ENCODE assay signal across 8 cellular contexts in the genomic region with DNA sequence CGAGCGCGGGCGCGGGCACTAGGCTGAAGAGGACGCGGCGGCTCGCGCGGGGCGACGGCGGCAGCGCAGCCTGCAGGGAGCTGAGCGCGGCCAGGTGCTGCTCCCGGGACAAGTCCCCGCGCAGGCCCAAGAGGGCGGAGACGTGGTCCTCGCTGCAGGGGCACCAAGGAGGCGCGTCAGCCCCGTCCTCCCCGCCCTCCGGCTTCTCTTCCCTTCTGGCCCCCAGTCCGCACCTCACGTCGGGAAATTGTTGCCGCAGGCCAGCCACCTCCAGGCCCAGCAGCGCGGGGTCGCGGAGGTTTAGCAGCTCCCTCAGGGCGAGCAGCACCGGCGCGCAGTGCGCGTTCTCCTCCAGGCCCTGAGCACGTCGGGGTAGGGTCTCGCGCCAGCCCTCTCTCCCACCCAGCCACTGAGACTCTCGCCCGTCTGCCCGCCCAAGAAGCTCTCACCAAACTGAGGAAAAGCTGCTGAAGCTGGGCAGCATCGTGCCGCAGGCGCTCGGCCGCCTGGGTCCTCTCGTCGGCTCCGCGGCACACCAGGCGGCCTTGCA. TPM values are rescaled to one million over a fixed set of nuclear protein-coding genes. Genes with fewer than 3 reads are reported as not detected.
A peak's percentile ranks its signal among the peaks of the same experiment; 100 is the strongest.
DNase-seq lines count a peak whose midpoint lies in the region; ATAC-seq and TF ChIP-seq lines count a peak whose summit lies in the region.

No MANE protein-coding gene starts in this region.

- peak overlapping the region; percentile 87 for H2AFZ ChIP-seq in SU-DHL-6 (ENCODE audit: low read depth, low read length, severe bottlenecking)

- no peaks in the 10 kb centered on the region for H4K20me1 ChIP-seq in SU-DHL-6 (ENCODE audit: low read depth, low read length)

- H3K9me3 ChIP-seq in AG04450 (ENCODE audit: control insufficient read depth, insufficient read depth, low read length) (no peaks in the 10 kb centered on the region; the same call in 1 of the 2 replicates), SU-DHL-6 (ENCODE audit: insufficient read depth, low read length) (no peaks in the 10 kb centered on the region), sigmoid colon (no peaks in the 10 kb centered on the region)

- intact Hi-C loops in Right ventricle myocardium superior (cut with DNase I) (loop anchor here (2.0 kb wide), 1 partner anchor 208 kb away; no protein-coding TSS in a partner anchor), sigmoid colon (cut with DNase I) (loop anchor here (1.0 kb wide), 2 partner anchors 29 to 206 kb away; no protein-coding TSS in a partner anchor)

- peak overlapping the region; percentile 67 for H3K9ac ChIP-seq in SU-DHL-6 (ENCODE audit: low read length)

- no peaks in the 10 kb centered on the region for H3F3A ChIP-seq in SU-DHL-6 (ENCODE audit: insufficient read depth)

- POLR2A ChIA-PET in AG04450 (lab: Yijun Ruan, JAX) = interaction anchor here (0.9 to 1.2 kb wide), 6 partner anchors 14 to 65 kb away, joined by 3 to 5 read pairs (median 3); a partner anchor contains a TSS

- no peaks in the 10 kb centered on the region for H3K9me2 ChIP-seq in SU-DHL-6 (replicated peaks; ENCODE audit: insufficient read depth, low read length)

- peak; percentile 12 for ATAC-seq in GM21515 (IDR thresholded peaks at IDR 0.05; ENCODE audit: unreplicated experiment)
- ATAC-seq in Right ventricle myocardium superior (ENCODE audit: poor library complexity) = peak; percentile 29
- ATAC-seq in GM18858 (IDR thresholded peaks at IDR 0.05; ENCODE audit: unreplicated experiment) = no peak

- CTCF ChIA-PET in AG04450 (lab: Charles Lee) = interaction anchor here (0.6 to 1.9 kb wide), 17 partner anchors 9 to 938 kb away, joined by 3 to 18 read pairs (median 5); no protein-coding TSS in a partner anchor

- no peak for TF ChIP-seq POLR2A in sigmoid colon (IDR thresholded peaks at IDR 0.05)

- no peak for TF ChIP-seq EP300 in sigmoid colon (IDR thresholded peaks at IDR 0.05)

- DNase-seq in AG04450 (ENCODE audit: low read depth, low spot score) (no peak), Right ventricle myocardium superior (no peak), sigmoid colon (no peak), NCI-H446 (lab: John Stamatoyannopoulos, UW) (no peak), islet precursor cell (no peak)

- WGBS in sigmoid colon, 2 donors = 6 to 8% methylated on average over 59 of the region's 59 CpGs

- H3K4me3 ChIP-seq in AG04450 (ENCODE audit: low read depth, low read length) = peak overlapping the region; percentile 71
- peak overlapping the region; percentile 79 for H3K4me3 ChIP-seq in SU-DHL-6 (ENCODE audit: insufficient read depth, low read length, poor library complexity, severe bottlenecking)
- H3K4me3 ChIP-seq in sigmoid colon = peak overlapping the region; percentile 68 to 79 (median 73)

- TF ChIP-seq CTCF in AG04450 (IDR thresholded peaks at IDR 0.05; ENCODE audit: low read depth, low read length) (no peak), SU-DHL-6 (IDR thresholded peaks at IDR 0.05; ENCODE audit: insufficient read depth, low read length, poor library complexity, severe bottlenecking) (no peak), sigmoid colon (IDR thresholded peaks at IDR 0.05) (no peak)

- no peaks in the 10 kb centered on the region for H3K36me3 ChIP-seq in SU-DHL-6 (ENCODE audit: low read length)
- H3K36me3 ChIP-seq in sigmoid colon = no peaks in the 10 kb centered on the region

- H3K4me2 ChIP-seq in SU-DHL-6 (ENCODE audit: low read depth, low read length, poor library complexity, severe bottlenecking) = peak overlapping the region; percentile 88

- no peaks in the 10 kb centered on the region for H3K79me2 ChIP-seq in SU-DHL-6 (ENCODE audit: insufficient read depth, low read length)

- peaks cover 0 to 38% (median 31%) of the 10 kb centered on the region in 4 donors for H3K4me1 ChIP-seq in sigmoid colon

- no peaks in the 10 kb centered on the region for H3K27me3 ChIP-seq in AG04450 (ENCODE audit: control insufficient read depth, insufficient read depth, low read length)
- H3K27me3 ChIP-seq in SU-DHL-6 (ENCODE audit: low read length) = no peaks in the 10 kb centered on the region
- H3K27me3 ChIP-seq in sigmoid colon = no peaks in the 10 kb centered on the region

- H3K27ac ChIP-seq in AG04450 (ENCODE audit: low read depth, low read length) (no peak overlapping the region), SU-DHL-6 (ENCODE audit: low read depth, low read length) (no peak overlapping the region), sigmoid colon (peak overlapping the region; percentile 91 to 96 (median 94))

RNA-seq across cellular contexts. Expression of a gene that starts 0.8 kb away (rescaled TPM):
- polyA plus RNA-seq in AG04450 (2011; rRNA removed) (13.9 and 18.1 TPM in 2 replicates), sigmoid colon (10 to 100 TPM in 1 of 3 donors, 1 to 10 TPM in 2; 3.0 to 30.3 (median 4.8) TPM)
- 21.2 and 30.8 TPM in 2 replicates for polyA minus RNA-seq in AG04450 (2011; rRNA and poly(A)+ RNA removed)
- total RNA-seq in Right ventricle myocardium superior (7.7 TPM), sigmoid colon (10 to 100 TPM in 1 of 4 donors, 1 to 10 TPM in 3; 6.6 to 22.2 (median 9.7) TPM)

RNA-seq across cellular contexts. Expression of a gene that starts 5.4 kb away (rescaled TPM):
- polyA plus RNA-seq in AG04450 (2011; rRNA removed) = not detected in 2 replicates
- not detected in 2 replicates for polyA minus RNA-seq in AG04450 (2011; rRNA and poly(A)+ RNA removed)
- total RNA-seq in Right ventricle myocardium superior = 2.3 TPM
- 1 to 10 TPM; 1.1 to 4.4 (median 1.9) TPM for total RNA-seq in sigmoid colon
- polyA plus RNA-seq in sigmoid colon = 1 to 10 TPM; 2.5 to 8.4 (median 5.4) TPM

RNA-seq across cellular contexts. Expression of a gene that starts 7.4 kb away (rescaled TPM):
- polyA plus RNA-seq in AG04450 (2011; rRNA removed) = 50.0 and 57.9 TPM in 2 replicates
- 62.3 and 85.7 TPM in 2 replicates for polyA minus RNA-seq in AG04450 (2011; rRNA and poly(A)+ RNA removed)
- 34.8 TPM for total RNA-seq in Right ventricle myocardium superior
- 10 to 100 TPM; 59.9 to 85.9 (median 76.0) TPM for total RNA-seq in sigmoid colon
- polyA plus RNA-seq in sigmoid colon = 10 to 100 TPM; 40.0 to 71.0 (median 51.7) TPM

RNA-seq across cellular contexts. Expression of a gene that starts 14.2 kb away (rescaled TPM):
- polyA plus RNA-seq in AG04450 (2011; rRNA removed) = 8.2 and 10.7 TPM in 2 replicates
- 3.9 and 4.7 TPM in 2 replicates for polyA minus RNA-seq in AG04450 (2011; rRNA and poly(A)+ RNA removed)
- 105 TPM for total RNA-seq in Right ventricle myocardium superior
- 10 to 100 TPM; 23.2 to 36.7 (median 25.9) TPM for total RNA-seq in sigmoid colon
- 10 to 100 TPM; 12.7 to 23.9 (median 13.2) TPM for polyA plus RNA-seq in sigmoid colon

RNA-seq across cellular contexts. Expression of a gene that starts 14.4 kb away (rescaled TPM):
- 0.57 and 0.74 TPM in 2 replicates for polyA plus RNA-seq in AG04450 (2011; rRNA removed)
- polyA minus RNA-seq in AG04450 (2011; rRNA and poly(A)+ RNA removed) = 0.48 and 0.64 TPM in 2 replicates
- 0.54 TPM for total RNA-seq in Right ventricle myocardium superior
- total RNA-seq in sigmoid colon = 1 to 10 TPM in 2 of 4 donors, under 1 TPM in 2; 0.14 to 1.7 (median 1.1) TPM
- polyA plus RNA-seq in sigmoid colon = 10 to 100 TPM; 31.8 to 41.8 (median 35.1) TPM

Comparison
In these comparisons a context has a peak if more than half of its experiments do, and no peak if none do; other contexts are left out.
1. H3K27ac ChIP-seq: peak in sigmoid colon (4 of 4); none in AG04450 (single experiment) and SU-DHL-6 (single experiment).
2. Peak in every context shown above with its lines, with median percentiles within 50 percentile points of each other: H3K4me3 ChIP-seq.